22 cellular contexts compared by ENCODE assay signal in the genomic region with DNA sequence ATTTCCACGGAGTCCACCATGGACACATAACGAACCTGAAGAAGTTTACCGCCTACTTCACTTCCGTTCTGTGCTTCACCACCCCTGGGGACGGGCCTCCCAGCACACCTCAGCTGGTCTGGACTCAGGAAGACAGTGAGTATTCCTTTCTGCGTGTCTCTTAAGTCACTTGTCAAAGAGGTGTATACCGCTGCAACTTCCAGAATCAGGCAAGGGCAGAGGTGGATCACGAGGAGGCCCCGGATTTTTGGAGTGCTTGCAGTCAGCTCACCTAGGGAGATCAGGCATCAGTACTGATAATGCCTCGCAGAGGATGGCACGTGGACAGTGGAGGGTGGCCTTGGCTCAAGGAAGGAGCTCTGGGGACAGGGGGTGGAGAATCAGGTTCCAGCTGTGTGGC.
"Had no signal": no experiment of that assay in that cellular context is flagged by ENCODE, and none has a peak within 500 bp of the region (broad histone marks: within the 10 kb centered on the region; RNA-seq: fewer than 3 reads in every experiment).

No MANE protein-coding gene starts in this region.

- H3K4me1 ChIP-seq: SJSA1 had no signal

- H3K27ac ChIP-seq: HL-60, KMS-11, SJSA1 had no signal

- H3K4me2 ChIP-seq: KMS-11 had no signal

- H3K9ac ChIP-seq: KMS-11 had no signal

- H3K4me1 Mint-ChIP-seq: IgD-negative memory B cell had no signal

- H3K4me3 Mint-ChIP-seq: IgD-negative memory B cell had no signal

- DNase-seq: Kasumi-1, MM.1S, NCI-H1092 treated with DMSO at 0.1 percent for 48 hours, NCI-H1436, NCI-H187, NCI-H2029, NCI-H2081 treated with DMSO at 0.1 percent for 48 hours, NCI-H2171, NCI-H226, NCI-H446, NCI-H510A, NCI-H524 treated with DMSO at 0.1 percent for 48 hours, NCI-H69, NCI-H774, Right ventricle myocardium superior, RPMI8226, SIG-M5 had no signal

- ATAC-seq: K562 had no signal

- H3K4me3 ChIP-seq: K562, SJSA1 had no signal

- H3K9me3 ChIP-seq: SJSA1 had no signal

- H3K27me3 ChIP-seq: SJSA1 had no signal
